In the genomic region with DNA sequence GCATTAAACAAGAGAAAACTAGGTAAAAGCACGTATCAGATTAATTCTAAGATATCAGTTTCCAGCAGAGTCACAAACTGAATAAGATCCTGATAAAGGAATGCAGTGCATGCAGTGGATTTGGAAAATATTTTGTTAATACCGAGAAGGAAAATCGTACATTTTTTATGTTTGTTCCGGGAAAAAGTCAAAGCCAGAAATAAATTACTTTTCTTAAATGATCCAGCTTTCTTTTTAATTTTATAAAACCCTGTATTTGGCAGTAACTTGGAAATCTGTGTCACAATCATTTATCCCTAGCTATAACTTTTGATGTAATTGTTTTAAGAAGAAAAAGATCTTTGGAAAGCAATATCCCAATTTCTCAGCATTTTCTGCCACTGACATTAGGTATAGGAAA, we compare ENCODE assay signal across 1 cellular context.
TF ChIP-seq lines count a peak whose summit lies in the region.

No MANE protein-coding gene starts in this region.

TF ChIP-seq in HepG2, 621 proteins besides CTCF, POLR2A, EP300 and RAD21:
- TF ChIP-seq ETV6 (CRISPR knock-in tag; conservative IDR thresholded peaks at IDR 0.05) (no peak), ZNF121 (CRISPR knock-in tag; IDR thresholded peaks at IDR 0.05) (no peak), BHLHE40 (IDR thresholded peaks at IDR 0.05; ENCODE audit: low read length) (no peak), ONECUT2 (CRISPR knock-in tag; IDR thresholded peaks at IDR 0.05) (no peak), RARA (CRISPR knock-in tag; IDR thresholded peaks at IDR 0.05) (no peak), ZNF552 (CRISPR knock-in tag; IDR thresholded peaks at IDR 0.05; ENCODE audit: borderline replicate concordance) (no peak), ZNF782 (CRISPR knock-in tag; IDR thresholded peaks at IDR 0.05; ENCODE audit: borderline replicate concordance) (no peak)
TF ChIP-seq in HepG2: peak in this region for 0.
